ENCODE assay signal across 9 cellular contexts in genomic region chr5:132425975-132426524, GRCh38. TPM values are rescaled to one million over a fixed set of nuclear protein-coding genes. Genes with fewer than 3 reads are reported as not detected.
DNase-seq lines count a peak whose midpoint lies in the region; TF ChIP-seq lines count a peak whose summit lies in the region.
"Had no signal": no experiment of that assay in that cellular context is flagged by ENCODE, and none has a peak within 500 bp of the region (broad histone marks: within the 10 kb centered on the region; RNA-seq: fewer than 3 reads in every experiment).

No MANE protein-coding gene starts in this region.

- H3K27ac ChIP-seq in VCaP (peak overlapping the region; percentile 80), tibial nerve (peak overlapping the region in 3 of 4 donors; percentile 60 to 86 (median 70))

- H3K36me3 ChIP-seq in tibial nerve: peaks cover 0 to 9% (median 0%) of the 10 kb centered on the region in 3 donors

- H3K4me1 ChIP-seq in tibial nerve: peaks cover 0 to 99% (median 66%) of the 10 kb centered on the region in 4 donors

- DNase-seq in activated naive CD4-positive, alpha-beta T cell treated with anti-CD3 and anti-CD28 coated beads for 36 hours: no peak
- no peak for DNase-seq in activated naive CD4-positive, alpha-beta T cell treated with Interleukin-2 at 50 U/mL for 16 hours
- peak; percentile 32 for DNase-seq in kidney tubule cell (ENCODE audit: low spot score)
- DNase-seq in tibial nerve (ENCODE audit: low spot score in 2 of 2): no peak
- DNase-seq in DMS53 treated with DMSO at 0.1 percent for 48 hours (lab: John Stamatoyannopoulos, UW; ENCODE audit: unreplicated experiment): no peak
- no peak for DNase-seq in NCI-H526 (lab: John Stamatoyannopoulos, UW)
- no peak for DNase-seq in stimulated activated CD4-positive, alpha-beta T cell treated with anti-CD3 and anti-CD28 coated beads, Interleukin-1b, Interleukin-23, amount 100 ng/mL, for 48 hours
- DNase-seq: NCI-H345 had no signal

- H3K27ac Mint-ChIP-seq in activated naive CD4-positive, alpha-beta T cell treated with anti-CD3 and anti-CD28 coated beads for 36 hours: peak overlapping the region; percentile 95

- H3K4me3 Mint-ChIP-seq in activated naive CD4-positive, alpha-beta T cell treated with anti-CD3 and anti-CD28 coated beads for 36 hours: peak overlapping the region; percentile 46

- no peaks in the 10 kb centered on the region for H3K9me3 ChIP-seq in tibial nerve

- H3K36me3 Mint-ChIP-seq in activated naive CD4-positive, alpha-beta T cell treated with anti-CD3 and anti-CD28 coated beads for 36 hours (ENCODE audit: low read depth): peaks cover 12% of the 10 kb centered on the region

- H3K9me3 Mint-ChIP-seq in activated naive CD4-positive, alpha-beta T cell treated with anti-CD3 and anti-CD28 coated beads for 36 hours: no peaks in the 10 kb centered on the region

- intact Hi-C loops in activated naive CD4-positive, alpha-beta T cell treated with anti-CD3 and anti-CD28 coated beads for 36 hours (cut with micrococcal nuclease): loop anchor here (1.0 to 10.0 kb wide), 11 partner anchors 11 to 1689 kb away; partner anchors contain the start of genes IRF1, RAPGEF6, SLC22A4 and TCF7

- TF ChIP-seq CTCF in VCaP (conservative IDR thresholded peaks at IDR 0.05) (no peak), tibial nerve (IDR thresholded peaks at IDR 0.05) (no peak)

- H3K27me3 ChIP-seq in tibial nerve: no peaks in the 10 kb centered on the region

- H3K4me1 Mint-ChIP-seq in activated naive CD4-positive, alpha-beta T cell treated with anti-CD3 and anti-CD28 coated beads for 36 hours (ENCODE audit: low read depth): peaks cover 95% of the 10 kb centered on the region

- H3K27me3 Mint-ChIP-seq in activated naive CD4-positive, alpha-beta T cell treated with anti-CD3 and anti-CD28 coated beads for 36 hours (ENCODE audit: low read depth): no peaks in the 10 kb centered on the region

- TF ChIP-seq EP300 in tibial nerve (IDR thresholded peaks at IDR 0.05): no peak

- CTCF ChIA-PET in activated naive CD4-positive, alpha-beta T cell treated with anti-CD3 and anti-CD28 coated beads for 36 hours (lab: Charles Lee): interaction anchor here (0.7 to 7.9 kb wide), 16 partner anchors 9 to 101 kb away, joined by 3 to 76 read pairs (median 6); partner anchors contain the start of gene IRF1

- TF ChIP-seq POLR2A in tibial nerve (IDR thresholded peaks at IDR 0.05): no peak

- H3K4me3 ChIP-seq in tibial nerve: no peak overlapping the region

- 71 to 73% methylated on average over 6 to 7 of the region's 7 CpGs for WGBS in tibial nerve, 2 donors

RNA-seq across cellular contexts. Expression of gene SLC22A5, which starts 56.5 kb away (rescaled TPM):
- total RNA-seq in activated naive CD4-positive, alpha-beta T cell treated with anti-CD3 and anti-CD28 coated beads for 36 hours: 1 to 10 TPM; 3.1 to 3.6 TPM
- total RNA-seq in tibial nerve: 10 to 100 TPM; 11.3 to 19.0 (median 16.3) TPM
